1 cellular context compared by ENCODE assay signal in the genomic region with DNA sequence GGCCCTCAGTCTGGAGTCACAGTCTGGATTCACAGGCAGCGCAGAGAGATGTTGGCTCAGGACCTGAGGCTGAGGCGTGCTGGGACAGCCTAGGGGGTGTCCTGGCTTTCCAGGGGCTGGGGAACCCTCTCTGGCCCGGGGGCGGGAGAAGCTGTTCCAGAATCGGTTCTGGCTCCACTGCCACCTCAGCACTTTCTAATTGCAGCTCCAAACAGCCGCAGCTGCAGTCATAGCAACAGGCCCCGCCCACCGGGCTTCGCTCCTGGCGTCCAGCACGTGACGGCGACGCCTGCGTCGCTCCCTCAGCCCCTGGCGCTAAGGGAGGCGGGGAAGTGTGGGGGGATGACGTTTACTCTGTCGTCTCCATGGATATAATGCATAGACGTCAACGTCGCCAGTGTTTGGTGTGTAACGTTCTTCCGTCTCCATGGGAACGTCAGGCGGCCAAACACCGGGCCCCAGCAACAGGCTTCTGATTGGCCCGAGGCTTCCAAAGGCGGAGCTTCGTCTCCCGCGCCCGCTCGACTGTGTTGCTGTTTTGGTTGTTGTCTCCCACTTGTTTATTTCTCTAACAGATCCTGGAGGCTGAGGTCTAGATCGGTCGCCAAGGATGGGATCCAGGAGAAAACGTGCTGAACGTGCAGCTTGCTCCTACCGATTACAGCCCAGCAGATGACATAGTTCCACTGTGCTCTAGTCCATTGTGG.
A peak's percentile ranks its signal among the peaks of the same experiment; 100 is the strongest.
TF ChIP-seq lines count a peak whose summit lies in the region.

No MANE protein-coding gene starts in this region.

TF ChIP-seq in K562, 482 proteins besides CTCF, POLR2A, EP300 and RAD21 (continued from another document and continues in another):
- TF ChIP-seq MGA (IDR thresholded peaks at IDR 0.05) (peak; percentile 58; the same call in 1 of the 2 replicates), NFYB (IDR thresholded peaks at IDR 0.05; ENCODE audit: extremely low read depth, insufficient read length) (peak; percentile 62), PRMT5 (CRISPR knock-in tag; IDR thresholded peaks at IDR 0.05) (no peak), TAL1 (IDR thresholded peaks at IDR 0.05) (no peak), BHLHE40 (IDR thresholded peaks at IDR 0.05; ENCODE audit: low read length) (peak; percentile 100), SMARCA4 (IDR thresholded peaks at IDR 0.05) (0 out of 2 replicates have a peak, but pooled peaks have one; percentile 23), BRCA1 (IDR thresholded peaks at IDR 0.05) (no peak), BRCA1 (CRISPR knock-in tag; IDR thresholded peaks at IDR 0.05) (no peak), SMAD2 (IDR thresholded peaks at IDR 0.05; ENCODE audit: low read depth, low read length) (no peak), ZNF311 (CRISPR knock-in tag; IDR thresholded peaks at IDR 0.05) (no peak), DMBX1 (CRISPR knock-in tag; IDR thresholded peaks at IDR 0.05; ENCODE audit: borderline replicate concordance) (no peak), NR2C2 (CRISPR knock-in tag; IDR thresholded peaks at IDR 0.05) (no peak), NR2C2 (tag; IDR thresholded peaks at IDR 0.05) (peak; percentile 49), MTF1 (CRISPR knock-in tag; IDR thresholded peaks at IDR 0.05; ENCODE audit: borderline replicate concordance) (no peak), TBP (optimal IDR thresholded peaks at IDR 0.05; ENCODE audit: low read depth, low read length) (peak; percentile 64), STAT6 (CRISPR knock-in tag; IDR thresholded peaks at IDR 0.05) (no peak), EWSR1 (IDR thresholded peaks at IDR 0.05; ENCODE audit: borderline replicate concordance, low read depth, partially characterized antibody) (no peak), CREM (IDR thresholded peaks at IDR 0.05; ENCODE audit: low read depth) (peak; percentile 95), ADNP (tag; IDR thresholded peaks at IDR 0.05) (no peak), HEY1 (CRISPR knock-in tag; IDR thresholded peaks at IDR 0.05; ENCODE audit: borderline replicate concordance) (no peak), HNRNPLL (IDR thresholded peaks at IDR 0.05; ENCODE audit: low read depth, low read length, poor library complexity, severe bottlenecking) (peak; percentile 65)
- TF ChIP-seq, protein P1, sequence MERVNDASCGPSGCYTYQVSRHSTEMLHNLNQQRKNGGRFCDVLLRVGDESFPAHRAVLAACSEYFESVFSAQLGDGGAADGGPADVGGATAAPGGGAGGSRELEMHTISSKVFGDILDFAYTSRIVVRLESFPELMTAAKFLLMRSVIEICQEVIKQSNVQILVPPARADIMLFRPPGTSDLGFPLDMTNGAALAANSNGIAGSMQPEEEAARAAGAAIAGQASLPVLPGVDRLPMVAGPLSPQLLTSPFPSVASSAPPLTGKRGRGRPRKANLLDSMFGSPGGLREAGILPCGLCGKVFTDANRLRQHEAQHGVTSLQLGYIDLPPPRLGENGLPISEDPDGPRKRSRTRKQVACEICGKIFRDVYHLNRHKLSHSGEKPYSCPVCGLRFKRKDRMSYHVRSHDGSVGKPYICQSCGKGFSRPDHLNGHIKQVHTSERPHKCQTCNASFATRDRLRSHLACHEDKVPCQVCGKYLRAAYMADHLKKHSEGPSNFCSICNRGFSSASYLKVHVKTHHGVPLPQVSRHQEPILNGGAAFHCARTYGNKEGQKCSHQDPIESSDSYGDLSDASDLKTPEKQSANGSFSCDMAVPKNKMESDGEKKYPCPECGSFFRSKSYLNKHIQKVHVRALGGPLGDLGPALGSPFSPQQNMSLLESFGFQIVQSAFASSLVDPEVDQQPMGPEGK (CRISPR knock-in tag; IDR thresholded peaks at IDR 0.05; ENCODE audit: borderline replicate concordance), result no peak
- TF ChIP-seq, protein P2, sequence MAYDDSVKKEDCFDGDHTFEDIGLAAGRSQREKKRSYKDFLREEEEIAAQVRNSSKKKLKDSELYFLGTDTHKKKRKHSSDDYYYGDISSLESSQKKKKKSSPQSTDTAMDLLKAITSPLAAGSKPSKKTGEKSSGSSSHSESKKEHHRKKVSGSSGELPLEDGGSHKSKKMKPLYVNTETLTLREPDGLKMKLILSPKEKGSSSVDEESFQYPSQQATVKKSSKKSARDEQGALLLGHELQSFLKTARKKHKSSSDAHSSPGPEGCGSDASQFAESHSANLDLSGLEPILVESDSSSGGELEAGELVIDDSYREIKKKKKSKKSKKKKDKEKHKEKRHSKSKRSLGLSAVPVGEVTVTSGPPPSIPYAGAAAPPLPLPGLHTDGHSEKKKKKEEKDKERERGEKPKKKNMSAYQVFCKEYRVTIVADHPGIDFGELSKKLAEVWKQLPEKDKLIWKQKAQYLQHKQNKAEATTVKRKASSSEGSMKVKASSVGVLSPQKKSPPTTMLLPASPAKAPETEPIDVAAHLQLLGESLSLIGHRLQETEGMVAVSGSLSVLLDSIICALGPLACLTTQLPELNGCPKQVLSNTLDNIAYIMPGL (CRISPR knock-in tag; IDR thresholded peaks at IDR 0.05), result no peak
- TF ChIP-seq, protein P3, sequence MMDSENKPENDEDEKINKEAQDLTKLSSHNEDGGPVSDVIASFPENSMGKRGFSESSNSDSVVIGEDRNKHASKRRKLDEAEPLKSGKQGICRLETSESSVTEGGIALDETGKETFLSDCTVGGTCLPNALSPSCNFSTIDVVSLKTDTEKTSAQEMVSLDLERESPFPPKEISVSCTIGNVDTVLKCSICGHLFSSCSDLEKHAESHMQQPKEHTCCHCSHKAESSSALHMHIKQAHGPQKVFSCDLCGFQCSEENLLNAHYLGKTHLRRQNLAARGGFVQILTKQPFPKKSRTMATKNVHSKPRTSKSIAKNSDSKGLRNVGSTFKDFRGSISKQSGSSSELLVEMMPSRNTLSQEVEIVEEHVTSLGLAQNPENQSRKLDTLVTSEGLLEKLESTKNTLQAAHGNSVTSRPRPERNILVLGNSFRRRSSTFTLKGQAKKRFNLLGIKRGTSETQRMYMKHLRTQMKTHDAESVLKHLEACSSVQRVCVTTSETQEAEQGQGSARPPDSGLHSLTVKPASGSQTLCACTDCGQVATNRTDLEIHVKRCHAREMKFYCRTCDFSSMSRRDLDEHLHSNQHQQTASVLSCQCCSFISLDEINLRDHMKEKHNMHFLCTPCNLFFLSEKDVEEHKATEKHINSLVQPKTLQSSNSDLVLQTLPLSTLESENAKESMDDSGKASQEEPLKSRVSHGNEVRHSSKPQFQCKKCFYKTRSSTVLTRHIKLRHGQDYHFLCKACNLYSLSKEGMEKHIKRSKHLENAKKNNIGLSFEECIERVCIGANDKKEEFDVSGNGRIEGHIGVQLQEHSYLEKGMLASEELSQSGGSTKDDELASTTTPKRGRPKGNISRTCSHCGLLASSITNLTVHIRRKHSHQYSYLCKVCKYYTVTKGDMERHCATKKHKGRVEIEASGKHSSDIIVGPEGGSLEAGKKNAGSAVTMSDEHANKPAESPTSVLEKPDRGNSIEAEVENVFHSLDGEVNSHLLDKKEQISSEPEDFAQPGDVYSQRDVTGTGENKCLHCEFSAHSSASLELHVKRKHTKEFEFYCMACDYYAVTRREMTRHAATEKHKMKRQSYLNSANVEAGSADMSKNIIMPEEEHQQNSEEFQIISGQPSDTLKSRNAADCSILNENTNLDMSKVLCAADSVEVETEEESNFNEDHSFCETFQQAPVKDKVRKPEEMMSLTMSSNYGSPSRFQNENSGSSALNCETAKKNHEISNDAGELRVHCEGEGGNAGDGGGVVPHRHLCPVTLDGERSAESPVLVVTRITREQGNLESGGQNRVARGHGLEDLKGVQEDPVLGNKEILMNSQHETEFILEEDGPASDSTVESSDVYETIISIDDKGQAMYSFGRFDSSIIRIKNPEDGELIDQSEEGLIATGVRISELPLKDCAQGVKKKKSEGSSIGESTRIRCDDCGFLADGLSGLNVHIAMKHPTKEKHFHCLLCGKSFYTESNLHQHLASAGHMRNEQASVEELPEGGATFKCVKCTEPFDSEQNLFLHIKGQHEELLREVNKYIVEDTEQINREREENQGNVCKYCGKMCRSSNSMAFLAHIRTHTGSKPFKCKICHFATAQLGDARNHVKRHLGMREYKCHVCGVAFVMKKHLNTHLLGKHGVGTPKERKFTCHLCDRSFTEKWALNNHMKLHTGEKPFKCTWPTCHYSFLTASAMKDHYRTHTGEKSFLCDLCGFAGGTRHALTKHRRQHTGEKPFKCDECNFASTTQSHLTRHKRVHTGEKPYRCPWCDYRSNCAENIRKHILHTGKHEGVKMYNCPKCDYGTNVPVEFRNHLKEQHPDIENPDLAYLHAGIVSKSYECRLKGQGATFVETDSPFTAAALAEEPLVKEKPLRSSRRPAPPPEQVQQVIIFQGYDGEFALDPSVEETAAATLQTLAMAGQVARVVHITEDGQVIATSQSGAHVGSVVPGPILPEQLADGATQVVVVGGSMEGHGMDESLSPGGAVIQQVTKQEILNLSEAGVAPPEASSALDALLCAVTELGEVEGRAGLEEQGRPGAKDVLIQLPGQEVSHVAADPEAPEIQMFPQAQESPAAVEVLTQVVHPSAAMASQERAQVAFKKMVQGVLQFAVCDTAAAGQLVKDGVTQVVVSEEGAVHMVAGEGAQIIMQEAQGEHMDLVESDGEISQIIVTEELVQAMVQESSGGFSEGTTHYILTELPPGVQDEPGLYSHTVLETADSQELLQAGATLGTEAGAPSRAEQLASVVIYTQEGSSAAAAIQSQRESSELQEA (IDR thresholded peaks at IDR 0.05; ENCODE audit: low read depth), result no peak
